ENCODE assay signal across 8 cellular contexts in the genomic region with DNA sequence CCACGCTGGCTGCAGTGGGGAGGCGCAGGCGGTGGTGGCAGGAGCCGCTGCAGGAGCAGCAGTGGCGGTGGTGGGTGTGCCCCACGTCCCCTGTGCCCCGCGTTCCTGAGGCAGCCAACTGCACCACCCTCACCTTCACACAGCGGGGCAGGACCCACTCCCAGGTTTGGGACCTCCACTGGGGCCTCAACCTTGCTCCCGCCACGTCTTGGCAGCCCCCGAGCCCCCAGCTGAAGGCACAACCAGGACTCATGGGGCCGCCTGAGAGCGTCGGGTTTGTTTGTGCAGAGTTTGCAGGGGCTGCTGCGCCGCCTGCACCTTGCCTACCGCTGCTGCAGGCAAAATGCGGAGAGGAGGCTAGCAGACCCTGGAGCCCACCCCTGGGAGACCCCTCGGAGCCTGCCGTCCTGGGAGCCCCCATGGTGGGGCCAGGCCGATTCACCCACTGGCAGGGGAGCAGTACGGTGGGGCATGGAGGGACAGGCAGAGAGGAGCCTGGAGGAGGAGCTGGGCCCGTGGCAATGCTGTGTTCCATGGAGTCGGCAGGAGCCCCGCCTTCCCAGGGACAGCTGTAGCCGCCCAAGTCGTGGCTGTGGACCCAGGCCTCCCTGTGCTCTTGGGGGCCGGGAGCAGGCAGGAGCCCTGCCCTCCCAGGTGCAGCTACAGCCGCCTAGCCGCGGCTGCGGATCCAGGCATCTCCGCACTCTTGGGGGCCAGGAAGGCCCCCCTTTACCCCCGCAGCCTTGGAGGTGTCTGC. TPM values are rescaled to one million over a fixed set of nuclear protein-coding genes. Genes with fewer than 3 reads are reported as not detected.
DNase-seq lines count a peak whose midpoint lies in the region; ATAC-seq, FAIRE-seq and TF ChIP-seq lines count a peak whose summit lies in the region.

No MANE protein-coding gene starts in this region.

- POLR2A ChIA-PET in Panc1 (lab: Charles Lee): no interaction called here

- ATAC-seq in Panc1: peak; percentile 88
- ATAC-seq in HG02840 (IDR thresholded peaks at IDR 0.05; ENCODE audit: low FRiP score, unreplicated experiment): no peak

- no peak for TF ChIP-seq POLR2A in GM12891 (IDR thresholded peaks at IDR 0.05; ENCODE audit: low read depth, low read length)

- H4K20me1 ChIP-seq in neural progenitor cell (ENCODE audit: low read depth): no peaks in the 10 kb centered on the region

- TF ChIP-seq CTCF in Panc1 (IDR thresholded peaks at IDR 0.05): no peak
- peak; percentile 23 for TF ChIP-seq CTCF in epithelial cell of proximal tubule (conservative IDR thresholded peaks at IDR 0.05; ENCODE audit: low read depth, low read length)
- TF ChIP-seq CTCF in neural progenitor cell (IDR thresholded peaks at IDR 0.05): no peak

- H3K9me3 Mint-ChIP-seq in neural progenitor cell: no peaks in the 10 kb centered on the region

- H2AFZ ChIP-seq in neural progenitor cell (replicated peaks): peak overlapping the region; percentile 80

- H3K27me3 Mint-ChIP-seq in neural progenitor cell (ENCODE audit: insufficient read depth, low read depth): peaks cover 4% of the 10 kb centered on the region

- H3K4me1 ChIP-seq in Panc1 (ENCODE audit: control insufficient read depth, insufficient read depth, low read length) (peaks cover 4% of the 10 kb centered on the region; the same call in 1 of the 2 replicates), neural progenitor cell (no peaks in the 10 kb centered on the region)

- H3K36me3 ChIP-seq in Panc1 (ENCODE audit: control insufficient read depth, insufficient read depth, low read length) (no peaks in the 10 kb centered on the region), neural progenitor cell (no peaks in the 10 kb centered on the region)

- H3K27ac ChIP-seq in Panc1 (ENCODE audit: low read length) (peak overlapping the region; percentile 19; the same call in 1 of the 2 replicates), neural progenitor cell (no peak overlapping the region)

- H3K4me2 ChIP-seq in neural progenitor cell: peak overlapping the region; percentile 54

- H3K4me3 ChIP-seq in Panc1 (ENCODE audit: low read depth in 2 of 2, low read length in 2 of 2): peak overlapping the region; percentile 37 to 49
- peak overlapping the region; percentile 61 for H3K4me3 ChIP-seq in epithelial cell of proximal tubule (ENCODE audit: low read depth, low read length)
- peak overlapping the region; percentile 30 for H3K4me3 ChIP-seq in neural progenitor cell

- peak; percentile 50 for FAIRE-seq in GM12891 (lab: Jason Lieb, UNC)

- no peak overlapping the region for H3K4me3 Mint-ChIP-seq in neural progenitor cell

- CTCF ChIA-PET in Panc1 (lab: Charles Lee): no interaction called here

- DNase-seq in GM12891 (ENCODE audit: insufficient read length, low spot score): no peak
- no peak for DNase-seq in Panc1 (ENCODE audit: low read depth, low spot score)
- no peak for DNase-seq in epithelial cell of proximal tubule (ENCODE audit: low read depth)
- DNase-seq in neural progenitor cell (ENCODE audit: low spot score): peak; percentile 42
- no peak for DNase-seq in NCI-H2081 treated with DMSO at 0.1 percent for 48 hours (lab: John Stamatoyannopoulos, UW)
- DNase-seq in NCI-H1694 treated with DMSO at 0.1 percent for 48 hours (lab: John Stamatoyannopoulos, UW): no peak
- no peak for DNase-seq in activated effector memory CD4-positive, alpha-beta T cell treated with Interleukin-2 at 50 U/mL for 16 hours

- no peaks in the 10 kb centered on the region for H3K79me2 ChIP-seq in neural progenitor cell (ENCODE audit: low read depth)

- no peaks in the 10 kb centered on the region for H3K36me3 Mint-ChIP-seq in neural progenitor cell

- no peaks in the 10 kb centered on the region for H3K4me1 Mint-ChIP-seq in neural progenitor cell

- H3K27me3 ChIP-seq in Panc1 (ENCODE audit: control insufficient read depth, insufficient read depth, low read length) (no peaks in the 10 kb centered on the region), neural progenitor cell (no peaks in the 10 kb centered on the region)

- intact Hi-C loops in Panc1 (cut with micrococcal nuclease; ENCODE audit: unreplicated experiment): no loop called here

- no TSS peak for BruUV-seq in Panc1 (replicated peaks; lab: Mats Ljungman, UMichigan)

- H3K9ac ChIP-seq in neural progenitor cell: no peak overlapping the region

- in situ Hi-C loops in Panc1 (cut with HindIII; ENCODE audit: low pct_unique_long_range_greater_than_20kb, low sequenced_read_pairs): no loop called here

- no peak overlapping the region for H3K27ac Mint-ChIP-seq in neural progenitor cell

- H3K9me3 ChIP-seq in Panc1 (ENCODE audit: control insufficient read depth, insufficient read depth, low read depth, low read length) (no peaks in the 10 kb centered on the region), neural progenitor cell (ENCODE audit: low read depth) (no peaks in the 10 kb centered on the region)

- H3F3A ChIP-seq in neural progenitor cell (ENCODE audit: low read depth): no peaks in the 10 kb centered on the region

TF ChIP-seq in GM12891, 5 proteins besides CTCF, POLR2A, EP300 and RAD21:
- TF ChIP-seq SPI1 (IDR thresholded peaks at IDR 0.05; ENCODE audit: low read depth, low read length) (no peak), POLR2AphosphoS5 (IDR thresholded peaks at IDR 0.05; ENCODE audit: low read depth, low read length) (no peak), TAF1 (IDR thresholded peaks at IDR 0.05; ENCODE audit: low read depth, low read length) (no peak), PAX5 (IDR thresholded peaks at IDR 0.05; ENCODE audit: insufficient read depth, low read length, severe bottlenecking) (no peak), POU2F2 (IDR thresholded peaks at IDR 0.05; ENCODE audit: low read depth, low read length) (no peak)

RNA-seq across cellular contexts. Expression of a gene that starts 14.7 kb away (rescaled TPM):
- polyA plus RNA-seq in GM12891 (2012; ENCODE audit: low read depth, missing spikeins): 0.01 TPM
- total RNA-seq in Panc1 (2021; ENCODE audit: unreplicated experiment) (6.3 TPM), epithelial cell of proximal tubule (0.22 and 3.7 TPM in 2 replicates), neural progenitor cell (ENCODE audit: low replicate concordance) (0.39 and 1.6 TPM in 2 replicates)
- polyA plus RNA-seq in Panc1 (2012; ENCODE audit: insufficient read length): 6.5 TPM
